ENCODE assay signal across 9 cellular contexts in the genomic region with DNA sequence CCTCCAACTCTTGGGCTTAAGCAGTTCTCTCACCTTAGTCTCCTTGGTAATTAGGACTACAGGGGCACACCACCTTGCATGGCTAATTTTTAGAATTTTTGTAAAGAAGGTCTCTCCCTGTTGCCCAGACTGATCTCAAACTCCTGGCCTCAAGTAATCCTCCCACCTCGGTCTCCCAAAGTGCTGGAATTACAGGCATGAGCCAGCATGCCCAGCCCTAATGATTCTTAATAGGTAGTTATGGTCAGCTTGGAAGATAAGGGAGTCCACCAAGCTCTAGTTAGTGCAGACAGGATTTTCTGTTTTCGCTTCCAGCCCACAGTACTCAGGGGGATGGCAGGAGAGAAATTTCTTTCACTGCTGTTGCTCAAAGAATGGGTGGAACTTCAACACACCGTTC.
"Had no signal": no experiment of that assay in that cellular context is flagged by ENCODE, and none has a peak within 500 bp of the region (broad histone marks: within the 10 kb centered on the region; RNA-seq: fewer than 3 reads in every experiment).

No MANE protein-coding gene starts in this region.

- H3K36me3 ChIP-seq: HAP-1 had no signal

- ATAC-seq: HCT116, HepG2 had no signal

- H3K27me3 Mint-ChIP-seq: IgD-negative memory B cell had no signal

- DNase-seq: GOT3, H7, HFFc6, KBM-7 had no signal

- H3K9me3 ChIP-seq: HAP-1 had no signal

- H3K4me1 ChIP-seq: HAP-1 had no signal

- H3K4me3 ChIP-seq: HAP-1 had no signal

- H3K4me1 Mint-ChIP-seq: IgD-negative memory B cell had no signal

- H3K27ac Mint-ChIP-seq: HFFc6, IgD-negative memory B cell had no signal

- H3K9me3 Mint-ChIP-seq: HFFc6 had no signal

- H3K27ac ChIP-seq: HL-60 had no signal

- H3K4me3 Mint-ChIP-seq: HFFc6, IgD-negative memory B cell had no signal

- H3K36me3 Mint-ChIP-seq: IgD-negative memory B cell had no signal
